Comparison of ENCODE assay signal across 9 cellular contexts in the genomic region with DNA sequence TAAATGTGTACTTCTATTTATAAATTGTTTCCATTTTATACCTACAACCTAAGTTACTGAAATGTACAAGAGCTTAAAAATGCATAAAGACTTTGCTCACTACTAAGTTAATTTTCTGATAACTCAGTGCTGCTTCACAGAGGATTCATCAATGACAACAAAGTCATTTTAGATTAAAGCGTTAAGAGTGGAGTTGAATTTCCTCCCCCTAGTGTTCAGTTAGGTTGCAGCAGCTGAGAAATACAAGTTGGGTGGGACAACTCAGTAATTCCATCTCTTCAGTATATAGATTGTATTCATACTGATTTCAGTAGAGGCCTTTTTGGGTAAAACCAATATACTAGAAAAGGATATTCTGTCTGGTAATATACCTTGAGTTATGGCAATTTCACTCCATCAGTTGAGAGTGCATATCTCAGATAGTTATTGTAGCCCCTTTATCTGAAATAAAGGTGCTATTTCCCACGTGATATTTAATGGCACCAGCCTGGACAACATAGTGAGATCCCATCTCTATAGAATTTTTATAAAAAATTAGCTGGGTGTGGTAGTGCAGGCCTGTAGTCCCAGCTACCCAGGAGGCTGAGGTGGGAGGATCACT. TPM values are rescaled to one million over a fixed set of nuclear protein-coding genes. Genes with fewer than 3 reads are reported as not detected.
DNase-seq lines count a peak whose midpoint lies in the region; ATAC-seq and TF ChIP-seq lines count a peak whose summit lies in the region.
"Had no signal": no experiment of that assay in that cellular context is flagged by ENCODE, and none has a peak within 500 bp of the region (broad histone marks: within the 10 kb centered on the region; RNA-seq: fewer than 3 reads in every experiment).

No MANE protein-coding gene starts in this region.

- no peaks in the 10 kb centered on the region for H3K9me3 ChIP-seq in H9 (ENCODE audit: control insufficient read depth, low read depth, low read length)

- no peak overlapping the region for H3K23ac ChIP-seq in H9 (ENCODE audit: insufficient read length, low read depth, low read length)

- H3K4me2 ChIP-seq in H9 (ENCODE audit: insufficient read depth, insufficient read length, low read length) = no peak overlapping the region

- no peak overlapping the region for H2BK120ac ChIP-seq in H9 (ENCODE audit: low read depth, low read length, poor library complexity, severe bottlenecking)

- H3K4me1 Mint-ChIP-seq in H9 = no peaks in the 10 kb centered on the region
- H3K4me1 Mint-ChIP-seq: CD8-positive, alpha-beta memory T cell had no signal

- H2BK5ac ChIP-seq in H9 (ENCODE audit: insufficient read length, low read length) = no peak overlapping the region

- no peak overlapping the region for H2BK15ac ChIP-seq in H9 (ENCODE audit: low read depth, low read length)

- no peaks in the 10 kb centered on the region for H3K9me3 Mint-ChIP-seq in H9
- H3K9me3 Mint-ChIP-seq: CD8-positive, alpha-beta memory T cell had no signal

- no peak overlapping the region for H2BK12ac ChIP-seq in H9 (ENCODE audit: insufficient read length, low read depth, low read length)

- peaks cover 0 to 4% (median 0%) of the 10 kb centered on the region in 3 experiments; a peak in 1 of 7 replicates for H3K36me3 Mint-ChIP-seq in H9 (ENCODE audit: insufficient read depth in 1 of 3, low read depth in 3 of 3)

- H3K79me2 ChIP-seq in H9 (ENCODE audit: insufficient read depth, low read length) = no peaks in the 10 kb centered on the region

- peak; percentile 81 for TF ChIP-seq CTCF in H9 (conservative IDR thresholded peaks at IDR 0.05)

- no peaks in the 10 kb centered on the region for H3K27me3 Mint-ChIP-seq in H9 (ENCODE audit: low read depth)
- H3K27me3 Mint-ChIP-seq: CD8-positive, alpha-beta memory T cell had no signal

- H3K27ac ChIP-seq in H9 (ENCODE audit: insufficient read length, low read depth, low read length) = no peak overlapping the region

- no peak overlapping the region for H4K91ac ChIP-seq in H9 (ENCODE audit: insufficient read length, low read depth, low read length)

- H3K9ac ChIP-seq in H9 (ENCODE audit: extremely low read depth, insufficient read length, low read length) = no peak overlapping the region

- H3K27me3 ChIP-seq in H9 (ENCODE audit: insufficient read depth, low read length) = no peaks in the 10 kb centered on the region

- H3K79me1 ChIP-seq in H9 (ENCODE audit: insufficient read depth, low read depth, low read length, poor library complexity, severe bottlenecking) = no peaks in the 10 kb centered on the region

- H2BK20ac ChIP-seq in H9 (ENCODE audit: low read depth, low read length, poor library complexity, severe bottlenecking) = no peak overlapping the region

- no peak overlapping the region for H3K18ac ChIP-seq in H9 (ENCODE audit: insufficient read length, low read depth, low read length)

- H4K20me1 ChIP-seq in H9 (ENCODE audit: control insufficient read depth, insufficient read depth, insufficient read length) = no peaks in the 10 kb centered on the region

- no peak overlapping the region for H3K4ac ChIP-seq in H9 (ENCODE audit: low read depth, low read length)

- ATAC-seq in GM21447 (IDR thresholded peaks at IDR 0.05; ENCODE audit: unreplicated experiment) = no peak

- no peak overlapping the region for H3K4me3 Mint-ChIP-seq in H9
- H3K4me3 Mint-ChIP-seq: CD8-positive, alpha-beta memory T cell had no signal

- H3K14ac ChIP-seq in H9 (ENCODE audit: insufficient read depth, low read length) = no peak overlapping the region

- no peak overlapping the region for H4K5ac ChIP-seq in H9 (ENCODE audit: insufficient read length, low read depth, low read length)

- no peak overlapping the region for H2AFZ ChIP-seq in H9 (ENCODE audit: low read length)

- DNase-seq in NCI-H510A treated with DMSO at 0.1 percent for 48 hours (lab: John Stamatoyannopoulos, UW) (peak; percentile 70), NCI-H510A (lab: John Stamatoyannopoulos, UW) (no peak), H9 (no peak), NCI-H82 (lab: John Stamatoyannopoulos, UW) (peak; percentile 76), cerebellum (ENCODE audit: low spot score) (peak; percentile 34), midbrain (lab: John Stamatoyannopoulos, UW) (peak; percentile 6), 8988T (no peak)

- H3K23me2 ChIP-seq in H9 (ENCODE audit: insufficient read length, low read depth, low read length, poor library complexity, severe bottlenecking) = no peaks in the 10 kb centered on the region

- H2AK5ac ChIP-seq in H9 (ENCODE audit: insufficient read length, low read length) = no peak overlapping the region

- WGBS in H9 (ENCODE audit: extremely low coverage, insufficient read length, low lambda C conversion rate) = no CpG with 5 or more reads among the region's 2 CpGs

- no peak overlapping the region for H3T11ph ChIP-seq in H9 (ENCODE audit: low read length)

- no peak overlapping the region for H4K8ac ChIP-seq in H9 (replicated peaks; ENCODE audit: insufficient read length, low read depth, low read length)

- no peak overlapping the region for H3K56ac ChIP-seq in H9 (ENCODE audit: insufficient read length, low read depth, low read length)

- H3K27ac Mint-ChIP-seq in H9 = no peak overlapping the region

- no peaks in the 10 kb centered on the region for H3K4me1 ChIP-seq in H9 (ENCODE audit: insufficient read depth, low read length)

RNA-seq across cellular contexts. Expression of a gene that starts 6.9 kb away (rescaled TPM):
- total RNA-seq in H9 (2021) (1,563 and 1,572 TPM in 2 replicates), cerebellum (379 TPM)

RNA-seq across cellular contexts. Expression of a gene that starts 17.0 kb away (rescaled TPM):
- total RNA-seq in H9 (2021) = 3.8 and 4.5 TPM in 2 replicates
- 15.3 TPM for total RNA-seq in cerebellum

Comparison
In these comparisons a context has a peak if more than half of its experiments do, and no peak if none do; other contexts are left out.
1. DNase-seq: peak in NCI-H510A treated with DMSO at 0.1 percent for 48 hours (single experiment), NCI-H82 (single experiment), cerebellum (single experiment) and midbrain (single experiment); none in NCI-H510A (single experiment), H9 (single experiment) and 8988T (single experiment).